ENCODE assay signal across 8 cellular contexts in the genomic region with DNA sequence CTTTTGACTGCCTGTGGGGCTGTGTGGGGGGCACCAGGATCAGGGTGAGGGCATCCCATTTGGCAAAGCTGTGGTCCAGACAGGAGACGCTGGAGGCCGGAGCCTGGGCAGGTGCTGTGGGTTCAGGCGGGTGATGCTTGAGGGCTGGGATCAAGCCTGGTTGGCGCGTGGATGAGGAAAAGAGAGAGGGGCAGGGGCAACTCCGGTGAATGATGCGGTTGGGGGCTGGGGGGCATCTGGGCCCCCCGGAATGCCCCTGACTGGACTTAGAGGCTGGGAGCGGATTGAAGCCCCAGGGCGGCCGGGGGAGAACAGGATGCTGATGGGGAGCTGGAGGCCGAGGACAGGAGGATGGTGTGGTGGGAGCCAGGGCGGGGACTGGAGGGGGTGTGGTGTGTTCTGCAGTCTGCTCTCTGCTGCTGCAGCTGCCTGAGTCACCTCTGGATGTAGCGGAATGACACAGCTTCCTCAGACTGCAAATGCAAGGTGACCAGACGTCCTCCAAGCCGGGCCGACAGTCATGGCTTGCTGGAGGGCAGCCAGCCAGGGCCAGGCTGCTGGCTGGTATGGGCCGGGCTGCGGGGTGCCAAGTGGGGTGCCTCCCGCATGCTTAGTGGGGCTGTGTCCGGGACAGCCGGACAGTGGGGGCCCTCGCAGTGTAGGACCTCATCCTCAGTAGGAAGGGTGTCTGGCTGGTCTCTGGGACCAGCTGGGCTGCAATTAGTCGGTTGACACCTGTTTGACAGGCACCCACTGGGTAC. TPM values are rescaled to one million over a fixed set of nuclear protein-coding genes. Genes with fewer than 3 reads are reported as not detected.
DNase-seq lines count a peak whose midpoint lies in the region; ATAC-seq and TF ChIP-seq lines count a peak whose summit lies in the region.

No MANE protein-coding gene starts in this region.

- intact Hi-C loops in PC-9 (cut with micrococcal nuclease; ENCODE audit: unreplicated experiment): loop anchor here (1.0 to 10.0 kb wide), 4 partner anchors 21 to 991 kb away; a partner anchor contains a TSS
- intact Hi-C loops in upper lobe of right lung (cut with DNase I): no loop called here

- no peak for TF ChIP-seq CTCF in PC-9 (conservative IDR thresholded peaks at IDR 0.05)
- no peak for TF ChIP-seq CTCF in upper lobe of right lung (IDR thresholded peaks at IDR 0.05)
- TF ChIP-seq CTCF in WERI-Rb-1 (IDR thresholded peaks at IDR 0.05; ENCODE audit: low read depth, low read length): no peak

- H3K79me2 ChIP-seq in PC-9 (ENCODE audit: low read depth): peaks cover 74% of the 10 kb centered on the region

- H3K9me3 ChIP-seq in PC-9 (ENCODE audit: insufficient read depth, low read depth) (no peaks in the 10 kb centered on the region), upper lobe of right lung (no peaks in the 10 kb centered on the region), WERI-Rb-1 (ENCODE audit: severe bottlenecking) (no peaks in the 10 kb centered on the region)

- no peak for DNase-seq in activated CD4-positive, CD25-positive, alpha-beta regulatory T cell treated with anti-CD3 and anti-CD28 coated beads, Interleukin-2, amount 50 U/mL, for 72 hours
- peak; percentile 83 to 89 for DNase-seq in PC-9
- DNase-seq in central memory CD8-positive, alpha-beta T cell (ENCODE audit: low spot score in 2 of 2): no peak
- peak in 1 of 2 donors; percentile 0 for DNase-seq in memory B cell (ENCODE audit: low spot score in 2 of 2)
- DNase-seq in upper lobe of right lung: no peak
- no peak for DNase-seq in WERI-Rb-1

- peak; percentile 55 to 59 for ATAC-seq in activated CD4-positive, CD25-positive, alpha-beta regulatory T cell treated with anti-CD3 and anti-CD28 coated beads, Interleukin-2, amount 50 U/mL, for 24 hours
- ATAC-seq in central memory CD8-positive, alpha-beta T cell (replicated peaks; ENCODE audit: extremely low read depth, poor library complexity, severe bottlenecking): no peak
- ATAC-seq in memory B cell (ENCODE audit: low read depth) (no peak), upper lobe of right lung (no peak), HG03039 (IDR thresholded peaks at IDR 0.05; ENCODE audit: unreplicated experiment) (no peak)

- H3K9me2 ChIP-seq in PC-9 (ENCODE audit: insufficient read depth): no peaks in the 10 kb centered on the region

- CTCF ChIA-PET in PC-9 (lab: Charles Lee): interaction anchor here (0.6 to 0.9 kb wide), 2 partner anchors 17 to 23 kb away, joined by 3 to 4 read pairs; a partner anchor contains a TSS

- H2AFZ ChIP-seq in PC-9: no peak overlapping the region

- no peaks in the 10 kb centered on the region for H3K27me3 ChIP-seq in PC-9 (ENCODE audit: insufficient read depth, low read depth)
- H3K27me3 ChIP-seq in upper lobe of right lung: no peaks in the 10 kb centered on the region
- H3K27me3 ChIP-seq in WERI-Rb-1 (ENCODE audit: insufficient read depth, low read depth, severe bottlenecking): no peaks in the 10 kb centered on the region

- POLR2A ChIA-PET in PC-9 (lab: Charles Lee; ENCODE audit: unreplicated experiment): interaction anchor here (0.5 to 1.0 kb wide), 3 partner anchors 22 to 990 kb away, joined by 3 to 16 read pairs (median 6); a partner anchor contains a TSS

- peak overlapping the region; percentile 64 for H3K4me3 ChIP-seq in PC-9
- peak overlapping the region; percentile 68 for H3K4me3 ChIP-seq in upper lobe of right lung
- H3K4me3 ChIP-seq in WERI-Rb-1 (ENCODE audit: low read depth, low read length): no peak overlapping the region

- H3K4me1 ChIP-seq in PC-9 (replicated peaks; ENCODE audit: insufficient read depth) (peaks cover 56% of the 10 kb centered on the region), upper lobe of right lung (peaks cover 47% of the 10 kb centered on the region)

- H3K36me3 ChIP-seq in PC-9 (ENCODE audit: low read depth) (peaks cover 10% of the 10 kb centered on the region), upper lobe of right lung (no peaks in the 10 kb centered on the region), WERI-Rb-1 (peaks cover 5% of the 10 kb centered on the region; the same call in 1 of the 2 replicates)

- no peaks in the 10 kb centered on the region for H3K27me3 Mint-ChIP-seq in central memory CD8-positive, alpha-beta T cell
- no peaks in the 10 kb centered on the region for H3K27me3 Mint-ChIP-seq in memory B cell

- H3K27ac Mint-ChIP-seq in central memory CD8-positive, alpha-beta T cell (ENCODE audit: low read depth): peak overlapping the region; percentile 96
- peak overlapping the region; percentile 92 for H3K27ac Mint-ChIP-seq in memory B cell

- no TSS peak for BruUV-seq in PC-9 (replicated peaks; lab: Mats Ljungman, UMichigan)

- no peaks in the 10 kb centered on the region for H3K9me3 Mint-ChIP-seq in central memory CD8-positive, alpha-beta T cell
- no peaks in the 10 kb centered on the region for H3K9me3 Mint-ChIP-seq in memory B cell

- peak overlapping the region; percentile 98 for H3K4me2 ChIP-seq in PC-9

- peak overlapping the region; percentile 89 for H3K27ac ChIP-seq in PC-9
- H3K27ac ChIP-seq in upper lobe of right lung: peak overlapping the region; percentile 91
- no peak overlapping the region for H3K27ac ChIP-seq in WERI-Rb-1

- H3K36me3 Mint-ChIP-seq in central memory CD8-positive, alpha-beta T cell (ENCODE audit: insufficient read depth): peaks cover 18% of the 10 kb centered on the region
- H3K36me3 Mint-ChIP-seq in memory B cell: peaks cover 1% of the 10 kb centered on the region

- H3F3A ChIP-seq in PC-9 (ENCODE audit: insufficient read depth, low read depth): peaks cover 35% of the 10 kb centered on the region

- H3K4me3 Mint-ChIP-seq in central memory CD8-positive, alpha-beta T cell: peak overlapping the region; percentile 86
- peak overlapping the region; percentile 85 for H3K4me3 Mint-ChIP-seq in memory B cell

- peaks cover 23% of the 10 kb centered on the region for H3K4me1 Mint-ChIP-seq in central memory CD8-positive, alpha-beta T cell
- peaks cover 18% of the 10 kb centered on the region for H3K4me1 Mint-ChIP-seq in memory B cell

- peaks cover 60% of the 10 kb centered on the region for H4K20me1 ChIP-seq in PC-9 (ENCODE audit: insufficient read depth)

RNA-seq across cellular contexts. Expression of a gene that starts 3.2 kb away (rescaled TPM):
- total RNA-seq in PC-9 (2021) (43.1 and 70.8 TPM in 2 replicates), upper lobe of right lung (64.8 TPM)

RNA-seq across cellular contexts. Expression of a gene that starts 22.3 kb away (rescaled TPM):
- total RNA-seq in PC-9 (2021) (21.4 TPM in 2 replicates), upper lobe of right lung (4.4 TPM)

RNA-seq across cellular contexts. Expression of a gene that starts 29.6 kb away (rescaled TPM):
- total RNA-seq in PC-9 (2021) (124 and 170 TPM in 2 replicates), upper lobe of right lung (49.2 TPM)

RNA-seq across cellular contexts. Expression of a gene that starts 36.1 kb away (rescaled TPM):
- total RNA-seq in PC-9 (2021): 63.3 and 78.9 TPM in 2 replicates
- 20.3 TPM for total RNA-seq in upper lobe of right lung

Comparison
In these comparisons a context has a peak if more than half of its experiments do, and no peak if none do; other contexts are left out.
1. ATAC-seq: peak in activated CD4-positive, CD25-positive, alpha-beta regulatory T cell treated with anti-CD3 and anti-CD28 coated beads, Interleukin-2, amount 50 U/mL, for 24 hours (2 of 2); none in central memory CD8-positive, alpha-beta T cell (single experiment), memory B cell (single experiment), upper lobe of right lung (single experiment) and HG03039 (single experiment).
2. DNase-seq: peak in PC-9 (2 of 2); none in activated CD4-positive, CD25-positive, alpha-beta regulatory T cell treated with anti-CD3 and anti-CD28 coated beads, Interleukin-2, amount 50 U/mL, for 72 hours (single experiment), central memory CD8-positive, alpha-beta T cell (0 of 2), upper lobe of right lung (single experiment) and WERI-Rb-1 (single experiment).